ENCODE assay signal across 8 cellular contexts in genomic region chr7:102404005-102404861, GRCh38. TPM values are rescaled to one million over a fixed set of nuclear protein-coding genes. Genes with fewer than 3 reads are reported as not detected.
A peak's percentile ranks its signal among the peaks of the same experiment; 100 is the strongest.
DNase-seq lines count a peak whose midpoint lies in the region; ATAC-seq, FAIRE-seq and TF ChIP-seq lines count a peak whose summit lies in the region.

No MANE protein-coding gene starts in this region.

- no TSS peak for BruUV-seq in Calu3 (replicated peaks; lab: Mats Ljungman, UMichigan)

- H3K9me3 Mint-ChIP-seq in Calu3 (ENCODE audit: low read depth, unreplicated experiment) (no peaks in the 10 kb centered on the region), nephron progenitor cell (peaks cover 14% of the 10 kb centered on the region)

- no peak overlapping the region for H3K27ac Mint-ChIP-seq in Calu3 (ENCODE audit: unreplicated experiment)
- H3K27ac Mint-ChIP-seq in nephron progenitor cell = peak overlapping the region; percentile 64

- no peaks in the 10 kb centered on the region for H3K4me1 Mint-ChIP-seq in Calu3 (ENCODE audit: low read depth, unreplicated experiment)
- H3K4me1 Mint-ChIP-seq in nephron progenitor cell = peaks cover 10% of the 10 kb centered on the region

- ATAC-seq in HG03139 (IDR thresholded peaks at IDR 0.05; ENCODE audit: unreplicated experiment) = peak; percentile 75

- H3K4me3 Mint-ChIP-seq in Calu3 (ENCODE audit: low read depth, unreplicated experiment) (no peak overlapping the region), nephron progenitor cell (no peak overlapping the region)

- TF ChIP-seq CTCF in Calu3 (IDR thresholded peaks at IDR 0.05; ENCODE audit: unreplicated experiment) = peak; percentile 37
- peak; percentile 69 for TF ChIP-seq CTCF in nephron progenitor cell (IDR thresholded peaks at IDR 0.05)

- DNase-seq in Calu3 (peak; percentile 19), GM19239 (ENCODE audit: insufficient read length, low spot score) (peak; percentile 48), NCI-H226 (peak; percentile 22), epithelial cell of prostate (ENCODE audit: low read depth, low spot score) (peak; percentile 12), nephron progenitor cell (peak; percentile 41), nucleus accumbens (lab: John Stamatoyannopoulos, UW) (no peak)
- peak; percentile 30 to 51 for DNase-seq in activated CD4-positive, alpha-beta T cell treated with anti-CD3 and anti-CD28 coated beads for 4 hours

- no peak overlapping the region for H3K27ac ChIP-seq in epithelial cell of prostate

- intact Hi-C loops in Calu3 (cut with micrococcal nuclease; ENCODE audit: unreplicated experiment) = no loop called here

- H3K36me3 Mint-ChIP-seq in Calu3 (ENCODE audit: insufficient read depth, unreplicated experiment) (peaks cover 38% of the 10 kb centered on the region), nephron progenitor cell (ENCODE audit: low read depth) (peaks cover 83% of the 10 kb centered on the region)

- no peaks in the 10 kb centered on the region for H3K27me3 Mint-ChIP-seq in Calu3 (ENCODE audit: unreplicated experiment)
- H3K27me3 Mint-ChIP-seq in nephron progenitor cell (ENCODE audit: low read depth, poor library complexity) = no peaks in the 10 kb centered on the region

- CTCF ChIA-PET in Calu3 (lab: Charles Lee) = interaction anchor here (0.6 to 1.3 kb wide), 3 partner anchors 8 to 88 kb away, joined by 4 to 6 read pairs (median 4); partner anchors contain the start of gene PRKRIP1

- peak; percentile 91 for FAIRE-seq in GM19239 (lab: Jason Lieb, UNC)

RNA-seq across cellular contexts. Expression of gene PRKRIP1, which starts 8.1 kb away (rescaled TPM):
- 19.4 and 20.2 TPM in 2 replicates for total RNA-seq in Calu3 (2022)

RNA-seq across cellular contexts. Expression of gene ORAI2, which starts 29.1 kb away (rescaled TPM):
- total RNA-seq in Calu3 (2022) = 11.3 and 11.4 TPM in 2 replicates

RNA-seq across cellular contexts. Expression of gene SPDYE6, which starts 48.0 kb away (rescaled TPM):
- total RNA-seq in Calu3 (2022) = not detected in 2 replicates

Comparison
In these comparisons a context has a peak if more than half of its experiments do, and no peak if none do; other contexts are left out.
1. DNase-seq: peak in Calu3 (single experiment), GM19239 (single experiment), NCI-H226 (single experiment), activated CD4-positive, alpha-beta T cell treated with anti-CD3 and anti-CD28 coated beads for 4 hours (2 of 2), epithelial cell of prostate (single experiment) and nephron progenitor cell (single experiment); none in nucleus accumbens (0 of 56).